Comparison of ENCODE assay signal across 8 cellular contexts in genomic region chr12:7806863-7807487, GRCh38. TPM values are rescaled to one million over a fixed set of nuclear protein-coding genes. Genes with fewer than 3 reads are reported as not detected.
DNase-seq lines count a peak whose midpoint lies in the region; ATAC-seq and TF ChIP-seq lines count a peak whose summit lies in the region.

No MANE protein-coding gene starts in this region.

- H3K4me3 ChIP-seq in HAP-1 = no peak overlapping the region
- H3K4me3 ChIP-seq in OCI-LY1 (ENCODE audit: low read depth, low read length, poor library complexity, severe bottlenecking) = no peak overlapping the region
- H3K4me3 ChIP-seq in esophagus squamous epithelium = no peak overlapping the region

- intact Hi-C loops in esophagus squamous epithelium (cut with DNase I) = no loop called here

- no peaks in the 10 kb centered on the region for H3K9me2 ChIP-seq in OCI-LY1 (ENCODE audit: low read depth, low read length)

- H3K79me2 ChIP-seq in OCI-LY1 (ENCODE audit: insufficient read depth, low read length) = no peaks in the 10 kb centered on the region

- H3K9me3 ChIP-seq in HAP-1 (no peaks in the 10 kb centered on the region), OCI-LY1 (ENCODE audit: low read length) (no peaks in the 10 kb centered on the region), esophagus squamous epithelium (no peaks in the 10 kb centered on the region)

- no peaks in the 10 kb centered on the region for H3K36me3 Mint-ChIP-seq in natural killer cell treated with Interleukin-12 subunit alpha and Interleukin-12 subunit beta and Interleukin-15 and Interleukin-18, amount 100 ng/mL, for 72 hours

- no peaks in the 10 kb centered on the region for H3K27me3 ChIP-seq in HAP-1 (ENCODE audit: low read depth)
- no peaks in the 10 kb centered on the region for H3K27me3 ChIP-seq in OCI-LY1 (ENCODE audit: insufficient read depth, low read length)
- peaks cover 0 to 14% (median 0%) of the 10 kb centered on the region in 4 donors for H3K27me3 ChIP-seq in esophagus squamous epithelium

- no peak overlapping the region for H3K27ac Mint-ChIP-seq in natural killer cell treated with Interleukin-12 subunit alpha and Interleukin-12 subunit beta and Interleukin-15 and Interleukin-18, amount 100 ng/mL, for 72 hours

- no peaks in the 10 kb centered on the region for H3K4me1 Mint-ChIP-seq in natural killer cell treated with Interleukin-12 subunit alpha and Interleukin-12 subunit beta and Interleukin-15 and Interleukin-18, amount 100 ng/mL, for 72 hours (ENCODE audit: low read depth in 2 of 2)

- H3K9me3 Mint-ChIP-seq in natural killer cell treated with Interleukin-12 subunit alpha and Interleukin-12 subunit beta and Interleukin-15 and Interleukin-18, amount 100 ng/mL, for 72 hours = no peaks in the 10 kb centered on the region

- H3K27ac ChIP-seq in C4-2B (no peak overlapping the region), OCI-LY1 (ENCODE audit: low read depth, low read length, poor library complexity, severe bottlenecking) (no peak overlapping the region), esophagus squamous epithelium (no peak overlapping the region)

- no peak for TF ChIP-seq POLR2A in esophagus squamous epithelium (IDR thresholded peaks at IDR 0.05)

- 4 to 10% methylated on average over 2 of the region's 2 CpGs for WGBS in esophagus squamous epithelium, 2 donors

- no peaks in the 10 kb centered on the region for H3K4me1 ChIP-seq in HAP-1
- H3K4me1 ChIP-seq in OCI-LY1 (ENCODE audit: insufficient read depth, low read length, severe bottlenecking) = no peaks in the 10 kb centered on the region
- H3K4me1 ChIP-seq in esophagus squamous epithelium = no peaks in the 10 kb centered on the region

- H4K20me1 ChIP-seq in OCI-LY1 (ENCODE audit: insufficient read depth, low read length) = no peaks in the 10 kb centered on the region

- H3K9ac ChIP-seq in OCI-LY1 (ENCODE audit: low read length) = no peak overlapping the region

- peak; percentile 64 to 71 for ATAC-seq in natural killer cell treated with Interleukin-12 subunit alpha and Interleukin-12 subunit beta and Interleukin-15 and Interleukin-18, amount 100 ng/mL, for 72 hours
- ATAC-seq in GM21529 (IDR thresholded peaks at IDR 0.05; ENCODE audit: unreplicated experiment) = no peak

- peak; percentile 82 to 89 for DNase-seq in HAP-1 (ENCODE audit: low spot score in 2 of 2)
- peak; percentile 43 for DNase-seq in activated T-cell treated with anti-CD3 and anti-CD28 coated beads for 4 hours
- DNase-seq in esophagus squamous epithelium (lab: John Stamatoyannopoulos, UW) = no peak
- peak; percentile 73 for DNase-seq in natural killer cell treated with Interleukin-12 subunit alpha and Interleukin-12 subunit beta and Interleukin-15 and Interleukin-18, amount 100 ng/mL, for 72 hours (ENCODE audit: low spot score)
- DNase-seq in stimulated activated naive CD4-positive, alpha-beta T cell (lab: John Stamatoyannopoulos, UW) = peak; percentile 1 to 48 (median 30)

- no peak overlapping the region for H2AFZ ChIP-seq in OCI-LY1 (ENCODE audit: low read length)

- no peak overlapping the region for H3K4me3 Mint-ChIP-seq in natural killer cell treated with Interleukin-12 subunit alpha and Interleukin-12 subunit beta and Interleukin-15 and Interleukin-18, amount 100 ng/mL, for 72 hours

- H3K27me3 Mint-ChIP-seq in natural killer cell treated with Interleukin-12 subunit alpha and Interleukin-12 subunit beta and Interleukin-15 and Interleukin-18, amount 100 ng/mL, for 72 hours = peaks cover 0 to 6% of the 10 kb centered on the region in 2 donors

- H3K36me3 ChIP-seq in HAP-1 (replicated peaks) (no peaks in the 10 kb centered on the region), OCI-LY1 (ENCODE audit: insufficient read depth, low read length) (no peaks in the 10 kb centered on the region), esophagus squamous epithelium (no peaks in the 10 kb centered on the region)

- H3K4me2 ChIP-seq in OCI-LY1 (ENCODE audit: low read length) = no peak overlapping the region

- TF ChIP-seq CTCF in C4-2B (conservative IDR thresholded peaks at IDR 0.05) = peak; percentile 97
- TF ChIP-seq CTCF in OCI-LY1 (IDR thresholded peaks at IDR 0.05; ENCODE audit: low read length) = peak; percentile 86
- TF ChIP-seq CTCF in esophagus squamous epithelium (IDR thresholded peaks at IDR 0.05) = peak; percentile 31 to 81 (median 74)

- in situ Hi-C loops in HAP-1 (cut with MboI; ENCODE audit: low sequenced_read_pairs) = loop anchor here (5.0 kb wide), 1 partner anchor 145 kb away; no protein-coding TSS in a partner anchor

- H3F3A ChIP-seq in OCI-LY1 (ENCODE audit: insufficient read depth, low read length) = no peaks in the 10 kb centered on the region

RNA-seq across cellular contexts. Expression of gene NANOG, which starts 17.8 kb away (rescaled TPM):
- under 1 TPM in 1 of 4 donors, not detected in 3; 0.26 TPM for total RNA-seq in esophagus squamous epithelium
- not detected for total RNA-seq in natural killer cell treated with Interleukin-12 subunit alpha and Interleukin-12 subunit beta and Interleukin-15 and Interleukin-18, amount 100 ng/mL, for 72 hours

RNA-seq across cellular contexts. Expression of gene NANOGNB, which starts 42.0 kb away (rescaled TPM):
- total RNA-seq in esophagus squamous epithelium = not detected
- total RNA-seq in natural killer cell treated with Interleukin-12 subunit alpha and Interleukin-12 subunit beta and Interleukin-15 and Interleukin-18, amount 100 ng/mL, for 72 hours = not detected

RNA-seq across cellular contexts. Expression of gene CLEC4C, which starts 59.8 kb away (rescaled TPM):
- not detected for total RNA-seq in esophagus squamous epithelium
- total RNA-seq in natural killer cell treated with Interleukin-12 subunit alpha and Interleukin-12 subunit beta and Interleukin-15 and Interleukin-18, amount 100 ng/mL, for 72 hours = not detected
